ENCODE assay signal across 34 cellular contexts in the genomic region with DNA sequence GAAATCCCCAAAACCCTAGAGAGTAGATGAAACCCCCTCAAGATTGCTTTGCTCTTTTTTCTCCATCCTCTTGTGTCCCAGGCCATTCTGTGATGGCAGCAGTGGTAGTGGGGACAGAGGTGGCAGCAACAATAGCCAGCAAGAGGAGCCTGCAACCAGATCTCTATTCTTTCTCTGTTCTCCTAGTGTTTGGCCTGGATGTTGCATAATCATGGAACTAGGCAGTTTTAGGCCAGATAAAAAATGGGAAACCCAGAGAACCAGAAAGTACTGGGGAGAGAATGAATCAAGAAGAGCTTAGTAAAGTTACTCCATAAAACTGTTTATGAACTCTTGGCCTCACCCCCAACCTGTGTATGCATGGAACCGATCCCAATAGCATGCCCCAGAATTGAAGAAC.
"Had no signal": no experiment of that assay in that cellular context is flagged by ENCODE, and none has a peak within 500 bp of the region (broad histone marks: within the 10 kb centered on the region; RNA-seq: fewer than 3 reads in every experiment).

No MANE protein-coding gene starts in this region.

- DNase-seq: Karpas-422, Kasumi-1, MG63, MM.1S, MV-4-11, NCI-H1048, NCI-H1092, NCI-H1092 treated with DMSO at 0.1 percent for 48 hours, NCI-H1105, NCI-H1105 treated with DMSO at 0.1 percent for 48 hours, NCI-H1417, NCI-H1417 treated with DMSO at 0.1 percent for 48 hours, NCI-H1436, NCI-H1436 treated with DMSO at 0.1 percent for 48 hours, NCI-H146, NCI-H1694, NCI-H1694 treated with DMSO at 0.1 percent for 48 hours, NCI-H187, NCI-H187 treated with DMSO at 0.1 percent for 48 hours, NCI-H1930, NCI-H2029, NCI-H2029 treated with DMSO at 0.1 percent for 48 hours, NCI-H2081, NCI-H2081 treated with DMSO at 0.1 percent for 48 hours, NCI-H2107, NCI-H2171, NCI-H2227 treated with DMSO at 0.1 percent for 48 hours, NCI-H226, NCI-H345, NCI-H446, NCI-H446 treated with DMSO at 0.1 percent for 48 hours, NCI-H510A, NCI-H510A treated with DMSO at 0.1 percent for 48 hours had no signal

- H3K9me3 ChIP-seq: MG63 had no signal

- H3K36me3 ChIP-seq: MG63 had no signal

- H3K4me3 ChIP-seq: MG63 had no signal

- H3K27ac ChIP-seq: KMS-11 had no signal

- H3K4me2 ChIP-seq: KMS-11 had no signal

- H3K27me3 ChIP-seq: MG63 had no signal

- H3K9ac ChIP-seq: KMS-11 had no signal
